In the genomic region with DNA sequence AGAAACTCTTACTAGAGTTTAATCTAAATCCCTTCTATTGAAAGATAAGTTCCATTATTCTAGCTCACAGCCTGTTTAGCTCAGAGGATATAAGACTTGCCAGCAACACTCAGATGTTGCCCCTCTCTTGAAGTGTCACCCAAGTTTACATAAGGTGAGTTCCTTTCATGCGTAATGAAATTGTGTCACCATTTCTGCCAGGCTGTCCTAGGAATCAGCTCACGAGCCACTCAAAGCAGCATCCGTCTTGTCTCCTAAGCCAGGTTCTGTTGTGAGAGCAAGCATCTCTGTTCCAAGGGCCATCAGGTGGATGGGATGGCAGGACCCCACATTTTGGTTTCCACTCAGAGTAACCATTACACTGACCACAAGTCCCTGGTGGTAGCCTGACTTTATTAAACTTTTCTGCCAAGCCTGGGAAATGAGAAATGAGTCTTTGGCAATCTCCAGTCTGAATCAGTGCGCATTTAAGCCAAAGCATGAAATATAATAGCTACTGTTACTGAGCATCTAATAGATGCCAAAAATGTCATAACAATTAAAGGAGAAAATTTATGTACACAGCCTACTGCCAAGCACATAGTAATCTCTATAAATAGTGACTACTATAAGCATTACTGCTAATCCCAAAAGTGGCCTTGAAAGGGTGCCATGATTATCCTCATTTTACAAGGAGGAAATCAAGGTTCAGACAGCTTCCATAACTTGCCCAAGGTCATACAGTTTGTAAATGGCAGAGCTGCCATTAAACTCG, we compare ENCODE assay signal across 18 cellular contexts.
"Had no signal": no experiment of that assay in that cellular context is flagged by ENCODE, and none has a peak within 500 bp of the region (broad histone marks: within the 10 kb centered on the region; RNA-seq: fewer than 3 reads in every experiment).

No MANE protein-coding gene starts in this region.

- ATAC-seq: activated CD8-positive, alpha-beta T cell treated with anti-CD3 and anti-CD28 coated beads, Interleukin-2, amount 10 ng/mL, durations not matched to agents 7 days and 5 days; activated T-cell treated with anti-CD3 and anti-CD28 coated beads, Interleukin-2, amount 50 U/mL, for 72 hours; body of pancreas; left lung; stimulated activated effector memory CD8-positive, alpha-beta T cell treated with anti-CD3 and anti-CD28 coated beads, Interleukin-12 subunit alpha, Interleukin-12 subunit beta, amount 100 ng/mL, for 72 hours had no signal

- H3K79me2 ChIP-seq: parathyroid adenoma had no signal

- H3K27ac ChIP-seq: body of pancreas, colonic mucosa, esophagus muscularis mucosa, left lung, parathyroid adenoma, transverse colon had no signal

- DNase-seq: activated CD4-positive, alpha-beta T cell treated with anti-CD3 and anti-CD28 coated beads, Interleukin-2, amount 10 ng/mL, durations not matched to agents 24 days and 14 days; activated CD4-positive, CD25-positive, alpha-beta regulatory T cell; activated CD8-positive, alpha-beta memory T cell treated with anti-CD3 and anti-CD28 coated beads, Interleukin-2, amount 50 U/mL, for 48 hours; activated CD8-positive, alpha-beta T cell treated with anti-CD3 and anti-CD28 coated beads, Interleukin-2, amount 10 ng/mL, durations not matched to agents 7 days and 5 days; activated gamma-delta T cell; activated T-cell treated with anti-CD3 and anti-CD28 coated beads, Interleukin-2, amount 50 U/mL, for 72 hours; amniotic stem cell; body of pancreas; caudate nucleus; colonic mucosa; hippocampal formation; kidney; left lung; mammary epithelial cell; transverse colon had no signal

- H3K9me3 ChIP-seq: body of pancreas, colonic mucosa, esophagus muscularis mucosa, left lung, transverse colon had no signal

- H3K4me1 ChIP-seq: body of pancreas, colonic mucosa, left lung, parathyroid adenoma, transverse colon had no signal

- H2AFZ ChIP-seq: parathyroid adenoma had no signal

- H3K9ac ChIP-seq: parathyroid adenoma had no signal

- H3K4me3 ChIP-seq: body of pancreas, colonic mucosa, esophagus muscularis mucosa, left lung, transverse colon had no signal

- H3K36me3 ChIP-seq: colonic mucosa, esophagus muscularis mucosa, left lung, transverse colon had no signal

- H3K27me3 ChIP-seq: body of pancreas, colonic mucosa, left lung, transverse colon had no signal
